Comparison of ENCODE assay signal across 8 cellular contexts in the genomic region with DNA sequence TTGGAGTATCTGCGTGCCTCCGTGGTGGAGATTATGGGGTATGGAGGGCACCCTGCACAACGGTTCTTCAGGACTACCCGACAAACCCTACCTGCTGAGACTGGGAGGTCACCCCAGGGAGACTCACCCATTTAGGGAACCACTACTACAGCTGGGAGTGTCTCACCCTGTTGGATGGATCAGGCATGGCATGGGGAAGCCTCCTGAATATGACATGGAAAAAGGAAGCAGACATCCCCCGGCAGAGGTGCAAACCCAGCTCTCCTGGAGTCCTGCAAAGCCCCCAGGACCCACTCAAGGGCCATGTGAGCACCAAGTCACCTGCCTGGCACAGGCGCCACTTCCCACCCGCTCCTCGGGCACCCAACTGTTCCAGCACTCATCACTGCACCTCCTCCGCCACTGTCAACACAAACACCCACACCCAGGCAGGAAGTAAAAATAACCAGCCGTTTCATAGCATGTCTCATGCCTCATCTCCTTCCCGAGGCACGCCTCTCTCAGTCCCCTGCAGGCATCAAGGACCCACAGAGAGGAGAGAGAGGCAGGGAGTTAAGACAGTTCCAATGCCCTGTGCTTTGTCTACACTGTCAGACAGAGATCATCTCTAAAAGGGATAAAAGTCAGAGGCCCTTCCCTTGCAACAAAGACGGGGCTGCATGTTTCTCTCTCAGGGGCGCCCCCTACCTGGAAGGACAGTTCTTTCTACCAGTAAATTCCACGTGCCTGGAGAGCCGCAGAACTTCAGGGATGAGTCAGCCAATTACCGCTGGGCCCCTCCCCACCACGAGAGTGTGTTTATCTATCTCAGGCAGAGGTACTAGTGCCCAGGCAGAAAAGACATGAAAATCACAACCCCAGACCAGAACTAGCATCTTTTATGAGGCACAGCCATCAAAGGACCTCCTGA.
A peak's percentile ranks its signal among the peaks of the same experiment; 100 is the strongest.
DNase-seq lines count a peak whose midpoint lies in the region; ATAC-seq, FAIRE-seq and TF ChIP-seq lines count a peak whose summit lies in the region.

No MANE protein-coding gene starts in this region.

- ATAC-seq in effector memory CD8-positive, alpha-beta T cell (replicated peaks): peak; percentile 79
- no peak for ATAC-seq in GM19452 (IDR thresholded peaks at IDR 0.05; ENCODE audit: unreplicated experiment)
- ATAC-seq in HG03280 (IDR thresholded peaks at IDR 0.05; ENCODE audit: unreplicated experiment): no peak

- no peaks in the 10 kb centered on the region for H3K27me3 Mint-ChIP-seq in effector memory CD8-positive, alpha-beta T cell

- no peak for FAIRE-seq in H54 (lab: Jason Lieb, UNC)

- DNase-seq in G401 (ENCODE audit: low spot score): peak; percentile 19
- DNase-seq in H54 (ENCODE audit: insufficient read length, low spot score): peak; percentile 92
- peak; percentile 13 to 31 for DNase-seq in NCI-H187 (lab: John Stamatoyannopoulos, UW)
- peak; percentile 59 to 82 for DNase-seq in activated CD4-positive, alpha-beta T cell treated with anti-CD3 and anti-CD28 coated beads, Interleukin-2, amount 50 U/mL, for 24 hours (ENCODE audit: low read depth in 1 of 2, low spot score in 1 of 2)
- peak; percentile 20 to 41 (median 39) for DNase-seq in effector memory CD8-positive, alpha-beta T cell
- peak; percentile 88 for DNase-seq in stimulated activated CD4-positive, alpha-beta T cell treated with anti-CD3 and anti-CD28 coated beads, Interleukin-1b, Interleukin-23, amount 100 ng/mL, for 48 hours

- H3K9me3 Mint-ChIP-seq in effector memory CD8-positive, alpha-beta T cell: no peaks in the 10 kb centered on the region

- H3K4me3 Mint-ChIP-seq in effector memory CD8-positive, alpha-beta T cell: peak overlapping the region; percentile 20 to 53

- peak overlapping the region; percentile 46 for H3K27ac Mint-ChIP-seq in effector memory CD8-positive, alpha-beta T cell

- in situ Hi-C loops in G401 (cut with HindIII; ENCODE audit: low sequenced_read_pairs): no loop called here

- H3K36me3 Mint-ChIP-seq in effector memory CD8-positive, alpha-beta T cell (ENCODE audit: insufficient read depth): no peaks in the 10 kb centered on the region

- peaks cover 6 to 13% of the 10 kb centered on the region in 2 donors for H3K4me1 Mint-ChIP-seq in effector memory CD8-positive, alpha-beta T cell (ENCODE audit: low read depth in 2 of 2)

- no peak for TF ChIP-seq POLR2A in H54 (IDR thresholded peaks at IDR 0.05; ENCODE audit: low read depth, low read length)

Comparison
In these comparisons a context has a peak if more than half of its experiments do, and no peak if none do; other contexts are left out.
1. DNase-seq: peak in every context shown above with its lines; median percentile 92 in H54; 88 in stimulated activated CD4-positive, alpha-beta T cell treated with anti-CD3 and anti-CD28 coated beads, Interleukin-1b, Interleukin-23, amount 100 ng/mL, for 48 hours; 70 in activated CD4-positive, alpha-beta T cell treated with anti-CD3 and anti-CD28 coated beads, Interleukin-2, amount 50 U/mL, for 24 hours; 39 in effector memory CD8-positive, alpha-beta T cell; 22 in NCI-H187; 19 in G401.